9 cellular contexts compared by ENCODE assay signal in genomic region chr7:98922392-98923107, GRCh38. TPM values are rescaled to one million over a fixed set of nuclear protein-coding genes. Genes with fewer than 3 reads are reported as not detected.
DNase-seq lines count a peak whose midpoint lies in the region; ATAC-seq and TF ChIP-seq lines count a peak whose summit lies in the region.
"Had no signal": no experiment of that assay in that cellular context is flagged by ENCODE, and none has a peak within 500 bp of the region (broad histone marks: within the 10 kb centered on the region; RNA-seq: fewer than 3 reads in every experiment).

No MANE protein-coding gene starts in this region.

- H2AK5ac ChIP-seq in IMR-90 (ENCODE audit: low read depth, low read length) (peak overlapping the region; percentile 40; the same call in 1 of the 2 replicates), mesenchymal stem cell (ENCODE audit: low read length, severe bottlenecking) (no peak overlapping the region), mesendoderm (ENCODE audit: low read length) (no peak overlapping the region)

- no peak overlapping the region for H2BK20ac ChIP-seq in IMR-90 (ENCODE audit: low read depth, low read length)

- DNase-seq in AG10803 (ENCODE audit: low read depth) (peak; percentile 74), IMR-90 (peak; percentile 76), cerebellar cortex (ENCODE audit: low spot score) (peak; percentile 92), mesenchymal stem cell (peak; percentile 63), mesendoderm (no peak)
- DNase-seq in stimulated activated CD4-positive, alpha-beta T cell treated with anti-CD3 and anti-CD28 coated beads, Interleukin-4, amount 100 ng/mL, for 4 hours, result no peak
- no peak for DNase-seq in stimulated activated CD4-positive, alpha-beta T cell treated with anti-CD3 and anti-CD28 coated beads, Interleukin-15, amount 100 ng/mL, for 24 hours

- H2BK12ac ChIP-seq in mesenchymal stem cell (ENCODE audit: low read length in 2 of 2), result no peak overlapping the region

- no peaks in the 10 kb centered on the region for H3K79me2 ChIP-seq in mesendoderm (ENCODE audit: control insufficient read depth, insufficient read depth, low read length)

- no peak overlapping the region for H3K18ac ChIP-seq in IMR-90 (ENCODE audit: low read depth, low read length)
- no peak overlapping the region for H3K18ac ChIP-seq in mesenchymal stem cell (ENCODE audit: low read depth in 1 of 2, low read length in 2 of 2)
- H3K18ac ChIP-seq in mesendoderm (ENCODE audit: low read length), result no peak overlapping the region

- peak overlapping the region; percentile 55; the same call in 1 of the 2 replicates for H3K27ac ChIP-seq in IMR-90 (ENCODE audit: insufficient read depth, low read length)
- no peak overlapping the region for H3K27ac ChIP-seq in mesenchymal stem cell (ENCODE audit: low read length, poor library complexity, severe bottlenecking)
- H3K27ac ChIP-seq in mesendoderm (ENCODE audit: low read depth, low read length), result no peak overlapping the region

- H2AFZ ChIP-seq in IMR-90 (replicated peaks; ENCODE audit: low read length, poor library complexity), result peak overlapping the region; percentile 66
- no peak overlapping the region for H2AFZ ChIP-seq in mesenchymal stem cell (ENCODE audit: low read depth, low read length)

- peak overlapping the region in 1 of 2 experiments; percentile 1; a peak in 1 of 4 replicates for H4K8ac ChIP-seq in IMR-90 (ENCODE audit: low read depth in 2 of 2, low read length in 2 of 2)
- H4K8ac ChIP-seq in mesenchymal stem cell (ENCODE audit: low read length), result no peak overlapping the region
- no peak overlapping the region for H4K8ac ChIP-seq in mesendoderm (ENCODE audit: low read depth, low read length)

- H2BK120ac ChIP-seq in IMR-90 (ENCODE audit: low read depth, low read length) (no peak overlapping the region), mesenchymal stem cell (ENCODE audit: low read depth, low read length) (no peak overlapping the region), mesendoderm (ENCODE audit: low read depth, low read length) (no peak overlapping the region)

- H3K14ac ChIP-seq in IMR-90 (replicated peaks; ENCODE audit: low read depth, low read length) (no peak overlapping the region), mesenchymal stem cell (ENCODE audit: low read length in 2 of 2) (no peak overlapping the region)

- intact Hi-C loops in IMR-90 (cut with micrococcal nuclease), result no loop called here

- H3K36me3 ChIP-seq in IMR-90 (ENCODE audit: control insufficient read depth, insufficient read depth, low read length), result peaks cover 55% of the 10 kb centered on the region
- peaks cover 58 to 92% of the 10 kb centered on the region in 2 experiments for H3K36me3 ChIP-seq in mesenchymal stem cell (ENCODE audit: control insufficient read depth in 1 of 2, insufficient read depth in 2 of 2, low read depth in 1 of 2, low read length in 2 of 2)
- peaks cover 21% of the 10 kb centered on the region for H3K36me3 ChIP-seq in mesendoderm (ENCODE audit: control insufficient read depth, insufficient read depth, low read length)

- BruUV-seq in IMR-90 (replicated peaks; lab: Mats Ljungman, UMichigan), result no TSS peak

- peaks cover 11% of the 10 kb centered on the region for H3K9me1 ChIP-seq in IMR-90 (ENCODE audit: insufficient read depth, low read length)

- H3K79me1 ChIP-seq in IMR-90 (ENCODE audit: low read depth in 1 of 2, low read length in 2 of 2) (peaks cover 0 to 29% of the 10 kb centered on the region in 2 experiments; a peak in 2 of 4 replicates), mesenchymal stem cell (replicated peaks; ENCODE audit: low read length, poor library complexity, severe bottlenecking) (peaks cover 36% of the 10 kb centered on the region), mesendoderm (ENCODE audit: low read length) (peaks cover 3% of the 10 kb centered on the region)

- no peak overlapping the region for H4K5ac ChIP-seq in IMR-90 (ENCODE audit: low read depth, low read length)
- no peak overlapping the region for H4K5ac ChIP-seq in mesendoderm (ENCODE audit: low read length)

- H3K56ac ChIP-seq in IMR-90 (ENCODE audit: extremely low read depth, insufficient read depth, low read length) (no peak overlapping the region), mesendoderm (ENCODE audit: low read length) (no peak overlapping the region)

- H3K9me3 ChIP-seq in IMR-90 (ENCODE audit: control insufficient read depth, insufficient read depth, low read length) (no peaks in the 10 kb centered on the region), mesenchymal stem cell (ENCODE audit: control insufficient read depth, low read length) (no peaks in the 10 kb centered on the region)

- H3K4me1 ChIP-seq in IMR-90 (ENCODE audit: control insufficient read depth, insufficient read depth, low read length), result peaks cover 9% of the 10 kb centered on the region
- H3K4me1 ChIP-seq in mesenchymal stem cell (ENCODE audit: control insufficient read depth, insufficient read depth, low read depth, low read length), result peaks cover 9% of the 10 kb centered on the region
- no peaks in the 10 kb centered on the region for H3K4me1 ChIP-seq in mesendoderm (ENCODE audit: control insufficient read depth, low read depth, low read length)

- H3K9ac ChIP-seq in IMR-90 (ENCODE audit: low read depth, low read length), result no peak overlapping the region
- H3K9ac ChIP-seq in mesenchymal stem cell (ENCODE audit: low read length), result peak overlapping the region; percentile 2
- H3K9ac ChIP-seq in mesendoderm (ENCODE audit: low read length), result no peak overlapping the region

- H3K4me3 ChIP-seq in AG10803 (ENCODE audit: low read length), result no peak overlapping the region
- no peak overlapping the region for H3K4me3 ChIP-seq in IMR-90 (ENCODE audit: insufficient read depth, low read depth, low read length)
- no peak overlapping the region for H3K4me3 ChIP-seq in mesenchymal stem cell (ENCODE audit: insufficient read depth in 1 of 2, low read depth in 1 of 2, low read length in 2 of 2)
- H3K4me3 ChIP-seq in mesendoderm (ENCODE audit: low read length), result no peak overlapping the region

- peak overlapping the region; percentile 52; the same call in 1 of the 2 replicates for H3K4ac ChIP-seq in IMR-90 (ENCODE audit: low read depth, low read length)
- H3K4ac ChIP-seq in mesenchymal stem cell (ENCODE audit: low read depth in 1 of 2, low read length in 2 of 2), result no peak overlapping the region
- no peak overlapping the region for H3K4ac ChIP-seq in mesendoderm (ENCODE audit: low read depth, low read length)

- in situ Hi-C loops in IMR-90 (cut with MboI; ENCODE audit: low sequenced_read_pairs), result no loop called here

- peaks cover 19% of the 10 kb centered on the region; the same call in 1 of the 2 replicates for H4K20me1 ChIP-seq in IMR-90 (ENCODE audit: insufficient read depth, low read length)

- H2BK5ac ChIP-seq in IMR-90 (ENCODE audit: low read depth, low read length, poor library complexity, severe bottlenecking), result no peak overlapping the region
- H2BK5ac ChIP-seq in mesenchymal stem cell (ENCODE audit: low read depth, low read length, poor library complexity, severe bottlenecking), result no peak overlapping the region
- no peak overlapping the region for H2BK5ac ChIP-seq in mesendoderm (ENCODE audit: low read length)

- TF ChIP-seq POLR2A in IMR-90 (IDR thresholded peaks at IDR 0.05; ENCODE audit: low read depth, low read length), result no peak

- ATAC-seq in IMR-90 (ENCODE audit: low read depth) (peak; percentile 79), HG02623 (IDR thresholded peaks at IDR 0.05; ENCODE audit: unreplicated experiment) (no peak)
- ATAC-seq: stimulated activated memory B cell treated with anti-CD40 and anti-IgM and Interleukin-4, amounts not matched to agents 10 μg/mL and 1 μg/mL and 100 μg/mL, for 72 hours had no signal

- TF ChIP-seq CTCF in AG10803 (conservative IDR thresholded peaks at IDR 0.05; ENCODE audit: low read length), result peak; percentile 43
- no peak for TF ChIP-seq CTCF in IMR-90 (conservative IDR thresholded peaks at IDR 0.05; ENCODE audit: low read depth, low read length)

- POLR2A ChIA-PET in IMR-90 (lab: Charles Lee; ENCODE audit: unreplicated experiment), result no interaction called here

- H2BK15ac ChIP-seq in IMR-90 (ENCODE audit: low read depth, low read length), result no peak overlapping the region
- H2BK15ac ChIP-seq in mesenchymal stem cell (ENCODE audit: low read depth, poor library complexity, severe bottlenecking), result no peak overlapping the region
- no peak overlapping the region for H2BK15ac ChIP-seq in mesendoderm (replicated peaks; ENCODE audit: low read depth)

- dilution Hi-C loops in IMR-90 (cut with HindIII; ENCODE audit: low sequenced_read_pairs, unreplicated experiment), result no loop called here

- peak overlapping the region; percentile 62 for H2AK9ac ChIP-seq in IMR-90 (replicated peaks; ENCODE audit: low read depth, low read length, poor library complexity)

- H4K91ac ChIP-seq in IMR-90 (ENCODE audit: insufficient read depth, low read depth, low read length) (no peak overlapping the region), mesenchymal stem cell (ENCODE audit: low read length) (peak overlapping the region; percentile 35)

- H3K4me2 ChIP-seq in IMR-90 (ENCODE audit: low read depth, low read length) (no peak overlapping the region), mesenchymal stem cell (ENCODE audit: low read length, poor library complexity, severe bottlenecking) (no peak overlapping the region), mesendoderm (ENCODE audit: low read length) (no peak overlapping the region)

- TF ChIP-seq RAD21 in IMR-90 (IDR thresholded peaks at IDR 0.05; ENCODE audit: low read length), result no peak

- WGBS in IMR-90 (ENCODE audit: extremely low coverage in 2 of 2, insufficient read length in 1 of 2), 2 experiments, result 93% methylated on average over 2 of the region's 12 CpGs; no CpG with 5 or more reads in 1 of the 2 experiments
- WGBS in mesenchymal stem cell, result 86% methylated on average over 11 of the region's 12 CpGs
- WGBS in mesendoderm (ENCODE audit: extremely low coverage, insufficient coverage, low lambda C conversion rate), result no CpG with 5 or more reads among the region's 12 CpGs

- H3K27me3 ChIP-seq in IMR-90 (ENCODE audit: control insufficient read depth, insufficient read depth, low read length) (no peaks in the 10 kb centered on the region), mesenchymal stem cell (ENCODE audit: control insufficient read depth in 1 of 2, insufficient read depth in 1 of 2, low read length in 2 of 2) (no peaks in the 10 kb centered on the region), mesendoderm (ENCODE audit: insufficient read depth, low read length, poor library complexity) (no peaks in the 10 kb centered on the region)

- CTCF ChIA-PET in IMR-90 (lab: Yijun Ruan, JAX), result interaction anchor here (0.6 kb wide), 2 partner anchors 490 to 578 kb away, joined by 3 to 5 read pairs; no protein-coding TSS in a partner anchor

- H3K23ac ChIP-seq in IMR-90 (ENCODE audit: low read depth, low read length) (no peak overlapping the region), mesenchymal stem cell (ENCODE audit: low read length in 2 of 2) (no peak overlapping the region), mesendoderm (ENCODE audit: low read length) (no peak overlapping the region)

RNA-seq across cellular contexts. Expression of gene TRRAP, which starts 44.2 kb away (rescaled TPM):
- total RNA-seq in IMR-90 (2012; rRNA removed), result 12.5 TPM in 2 replicates
- polyA plus RNA-seq in IMR-90 (2012; rRNA removed), result 18.1 and 18.8 TPM in 2 replicates
- polyA plus RNA-seq in IMR-90 (2012; cell fraction: cytosol; rRNA removed), result 10.8 and 13.2 TPM in 2 replicates
- 28.4 and 30.9 TPM in 2 replicates for polyA plus RNA-seq in IMR-90 (2012; cell fraction: nucleus; rRNA removed; ENCODE audit: low replicate concordance)
- 8.7 TPM for polyA plus RNA-seq in mesenchymal stem cell (2013, experiment 1 of 2)
- polyA plus RNA-seq in mesenchymal stem cell (2013, experiment 2 of 2), result 7.7 TPM
- polyA plus RNA-seq in mesendoderm (2013, experiment 1 of 2), result 13.4 TPM
- 13.0 TPM for polyA plus RNA-seq in mesendoderm (2013, experiment 2 of 2)

RNA-seq across cellular contexts. Expression of gene TMEM130, which starts 52.7 kb away (rescaled TPM):
- 1.1 and 1.4 TPM in 2 replicates for total RNA-seq in IMR-90 (2012; rRNA removed)
- polyA plus RNA-seq in IMR-90 (2012; rRNA removed), result 13.5 and 14.8 TPM in 2 replicates
- 17.4 and 22.2 TPM in 2 replicates for polyA plus RNA-seq in IMR-90 (2012; cell fraction: cytosol; rRNA removed)
- 14.2 and 24.0 TPM in 2 replicates for polyA plus RNA-seq in IMR-90 (2012; cell fraction: nucleus; rRNA removed; ENCODE audit: low replicate concordance)
- 0.54 TPM for polyA plus RNA-seq in mesenchymal stem cell (2013, experiment 1 of 2)
- 0.32 TPM for polyA plus RNA-seq in mesenchymal stem cell (2013, experiment 2 of 2)
- 0.22 TPM for polyA plus RNA-seq in mesendoderm (2013, experiment 1 of 2)
- 0.48 TPM for polyA plus RNA-seq in mesendoderm (2013, experiment 2 of 2)

Comparison
In these comparisons a context has a peak if more than half of its experiments do, and no peak if none do; other contexts are left out.
1. DNase-seq: peak in AG10803 (single experiment), IMR-90 (single experiment), cerebellar cortex (single experiment) and mesenchymal stem cell (single experiment); none in mesendoderm (single experiment), stimulated activated CD4-positive, alpha-beta T cell treated with anti-CD3 and anti-CD28 coated beads, Interleukin-4, amount 100 ng/mL, for 4 hours (0 of 2) and stimulated activated CD4-positive, alpha-beta T cell treated with anti-CD3 and anti-CD28 coated beads, Interleukin-15, amount 100 ng/mL, for 24 hours (single experiment).